ENCODE assay signal across 25 cellular contexts in genomic region chr17:27268394-27269085, GRCh38. TPM values are rescaled to one million over a fixed set of nuclear protein-coding genes. Genes with fewer than 3 reads are reported as not detected.
DNase-seq lines count a peak whose midpoint lies in the region; ATAC-seq and TF ChIP-seq lines count a peak whose summit lies in the region.
"Had no signal": no experiment of that assay in that cellular context is flagged by ENCODE, and none has a peak within 500 bp of the region (broad histone marks: within the 10 kb centered on the region; RNA-seq: fewer than 3 reads in every experiment).

No MANE protein-coding gene starts in this region.

- H3K9me3 Mint-ChIP-seq in activated T-helper 1 cell treated with anti-CD3 and anti-CD28 coated beads, Interleukin-12 subunit alpha, Interleukin-12 subunit beta, Interleukin-2, Interleukin-4 antibody, amounts not matched to agents 30 ng/mL and 10 ng/mL and 1 ng/mL, durations not matched to agents 14 hours and 24 hours and 36 hours = no peaks in the 10 kb centered on the region
- H3K9me3 Mint-ChIP-seq: effector memory CD8-positive, alpha-beta T cell; nephron progenitor cell had no signal

- no peaks in the 10 kb centered on the region for H3K27me3 ChIP-seq in left lung
- H3K27me3 ChIP-seq in PC-3 (ENCODE audit: low read length) = no peaks in the 10 kb centered on the region
- H3K27me3 ChIP-seq: transverse colon had no signal

- TF ChIP-seq CTCF in left lung (IDR thresholded peaks at IDR 0.05) (no peak), PC-3 (conservative IDR thresholded peaks at IDR 0.05; ENCODE audit: low read depth, low read length) (no peak)

- no peaks in the 10 kb centered on the region for H3K9me3 ChIP-seq in left lung
- no peaks in the 10 kb centered on the region for H3K9me3 ChIP-seq in PC-3 (ENCODE audit: low read length)
- H3K9me3 ChIP-seq: transverse colon had no signal

- no peaks in the 10 kb centered on the region for H3K4me1 Mint-ChIP-seq in activated T-helper 1 cell treated with anti-CD3 and anti-CD28 coated beads, Interleukin-12 subunit alpha, Interleukin-12 subunit beta, Interleukin-2, Interleukin-4 antibody, amounts not matched to agents 30 ng/mL and 10 ng/mL and 1 ng/mL, durations not matched to agents 14 hours and 24 hours and 36 hours (ENCODE audit: low read depth)
- H3K4me1 Mint-ChIP-seq: nephron progenitor cell had no signal

- H3K4me3 ChIP-seq in left lung = no peak overlapping the region
- no peak overlapping the region for H3K4me3 ChIP-seq in PC-3 (ENCODE audit: low read length)
- H3K4me3 ChIP-seq: coronary artery, GM12878, transverse colon had no signal

- H3K27ac ChIP-seq in left lung (no peak overlapping the region), PC-3 (ENCODE audit: low read length) (no peak overlapping the region)
- H3K27ac ChIP-seq: coronary artery, KMS-11, parathyroid adenoma, transverse colon, VCaP had no signal

- no peaks in the 10 kb centered on the region for H3K36me3 Mint-ChIP-seq in activated T-helper 1 cell treated with anti-CD3 and anti-CD28 coated beads, Interleukin-12 subunit alpha, Interleukin-12 subunit beta, Interleukin-2, Interleukin-4 antibody, amounts not matched to agents 30 ng/mL and 10 ng/mL and 1 ng/mL, durations not matched to agents 14 hours and 24 hours and 36 hours (ENCODE audit: low read depth)

- no peak overlapping the region for H3K9ac ChIP-seq in PC-3 (ENCODE audit: low read length)
- H3K9ac ChIP-seq: KMS-11, parathyroid adenoma had no signal

- CTCF ChIA-PET in PC-3 (lab: Charles Lee) = no interaction called here

- BruUV-seq in PC-3 (replicated peaks; lab: Mats Ljungman, UMichigan) = no TSS peak

- H3K36me3 ChIP-seq in left lung = no peaks in the 10 kb centered on the region
- no peaks in the 10 kb centered on the region for H3K36me3 ChIP-seq in PC-3 (ENCODE audit: low read depth, low read length)
- H3K36me3 ChIP-seq: transverse colon had no signal

- DNase-seq in NCI-H2029 (lab: John Stamatoyannopoulos, UW) (peak; percentile 36), NCI-H2029 treated with DMSO at 0.1 percent for 48 hours (lab: John Stamatoyannopoulos, UW) (no peak), DMS153 (lab: John Stamatoyannopoulos, UW) (peak; percentile 36), NCI-H524 (lab: John Stamatoyannopoulos, UW) (peak; percentile 79 to 94), left lung (no peak), hepatic stellate cell (ENCODE audit: low spot score) (no peak), PC-3 (no peak)
- no peak for DNase-seq in activated T-helper 1 cell treated with anti-CD3 and anti-CD28 coated beads, Interleukin-12 subunit alpha, Interleukin-12 subunit beta, Interleukin-2, Interleukin-4 antibody, amounts not matched to agents 30 ng/mL and 10 ng/mL and 1 ng/mL, durations not matched to agents 14 hours and 24 hours and 36 hours (ENCODE audit: low spot score)
- DNase-seq: activated CD4-positive, alpha-beta T cell treated with anti-CD3 and anti-CD28 coated beads for 48 hours; activated gamma-delta T cell; activated T-cell treated with anti-CD3 and anti-CD28 coated beads, Interleukin-2, amount 50 U/mL, for 1 hour; effector memory CD8-positive, alpha-beta T cell; EL; kidney glomerular epithelial cell; NCI-H187; NCI-H526 treated with DMSO at 0.1 percent for 48 hours; nephron progenitor cell; stimulated activated CD4-positive, alpha-beta T cell treated with anti-CD3 and anti-CD28 coated beads, Interleukin-2, amount 100 ng/mL, for 24 hours; T-helper 9 cell; transverse colon had no signal

- H3K4me3 Mint-ChIP-seq in activated T-helper 1 cell treated with anti-CD3 and anti-CD28 coated beads, Interleukin-12 subunit alpha, Interleukin-12 subunit beta, Interleukin-2, Interleukin-4 antibody, amounts not matched to agents 30 ng/mL and 10 ng/mL and 1 ng/mL, durations not matched to agents 14 hours and 24 hours and 36 hours = no peak overlapping the region
- H3K4me3 Mint-ChIP-seq: effector memory CD8-positive, alpha-beta T cell; nephron progenitor cell had no signal

- H3K4me1 ChIP-seq in left lung = peaks cover 5 to 31% of the 10 kb centered on the region in 2 donors
- no peaks in the 10 kb centered on the region for H3K4me1 ChIP-seq in PC-3 (ENCODE audit: insufficient read depth, low read length)
- H3K4me1 ChIP-seq: parathyroid adenoma had no signal

- no peak overlapping the region for H3K4me2 ChIP-seq in PC-3 (ENCODE audit: low read length)
- H3K4me2 ChIP-seq: KMS-11 had no signal

- H2AFZ ChIP-seq in PC-3 (ENCODE audit: low read length) = no peak overlapping the region
- H2AFZ ChIP-seq: parathyroid adenoma had no signal

- no peaks in the 10 kb centered on the region for H3K79me2 ChIP-seq in PC-3 (ENCODE audit: low read length)
- H3K79me2 ChIP-seq: parathyroid adenoma had no signal

- ATAC-seq in left lung (peak; percentile 58), PC-3 (no peak)
- ATAC-seq: effector memory CD8-positive, alpha-beta T cell; GM12878 had no signal

- H3K9me2 ChIP-seq in PC-3 (replicated peaks; ENCODE audit: low read length) = no peaks in the 10 kb centered on the region

- H3K27ac Mint-ChIP-seq in activated T-helper 1 cell treated with anti-CD3 and anti-CD28 coated beads, Interleukin-12 subunit alpha, Interleukin-12 subunit beta, Interleukin-2, Interleukin-4 antibody, amounts not matched to agents 30 ng/mL and 10 ng/mL and 1 ng/mL, durations not matched to agents 14 hours and 24 hours and 36 hours = no peak overlapping the region
- H3K27ac Mint-ChIP-seq: effector memory CD8-positive, alpha-beta T cell; nephron progenitor cell had no signal

- POLR2A ChIA-PET in PC-3 (lab: Charles Lee; ENCODE audit: unreplicated experiment) = no interaction called here

- H4K20me1 ChIP-seq in PC-3 (ENCODE audit: low read length) = no peaks in the 10 kb centered on the region

- peaks cover 15% of the 10 kb centered on the region for H3K27me3 Mint-ChIP-seq in activated T-helper 1 cell treated with anti-CD3 and anti-CD28 coated beads, Interleukin-12 subunit alpha, Interleukin-12 subunit beta, Interleukin-2, Interleukin-4 antibody, amounts not matched to agents 30 ng/mL and 10 ng/mL and 1 ng/mL, durations not matched to agents 14 hours and 24 hours and 36 hours (ENCODE audit: insufficient read depth)

- intact Hi-C loops in left lung (cut with DNase I) = no loop called here
- intact Hi-C loops in activated T-helper 1 cell treated with anti-CD3 and anti-CD28 coated beads, Interleukin-12 subunit alpha, Interleukin-12 subunit beta, Interleukin-2, Interleukin-4 antibody, amounts not matched to agents 30 ng/mL and 10 ng/mL and 1 ng/mL, durations not matched to agents 14 hours and 24 hours and 36 hours (cut with micrococcal nuclease) = no loop called here
- intact Hi-C loops in PC-3 (cut with micrococcal nuclease) = no loop called here

- H3F3A ChIP-seq in PC-3 (ENCODE audit: low read length, unreplicated experiment) = no peaks in the 10 kb centered on the region

RNA-seq across cellular contexts. Expression of gene WSB1, which starts 25.4 kb away (rescaled TPM):
- 100 to 1,000 TPM; 264 to 294 TPM for total RNA-seq in left lung
- 90.3 and 102 TPM in 2 replicates for total RNA-seq in activated T-helper 1 cell treated with anti-CD3 and anti-CD28 coated beads, Interleukin-12 subunit alpha, Interleukin-12 subunit beta, Interleukin-2, Interleukin-4 antibody, amounts not matched to agents 30 ng/mL and 10 ng/mL and 1 ng/mL, durations not matched to agents 14 hours and 24 hours and 36 hours
- total RNA-seq in PC-3 (2014; rRNA removed) = 32.0 and 35.1 TPM in 2 replicates

Comparison
In these comparisons a context has a peak if more than half of its experiments do, and no peak if none do; other contexts are left out.
1. DNase-seq: peak in NCI-H2029 (single experiment), DMS153 (single experiment) and NCI-H524 (2 of 2); none in NCI-H2029 treated with DMSO at 0.1 percent for 48 hours (single experiment), left lung (0 of 2), activated T-helper 1 cell treated with anti-CD3 and anti-CD28 coated beads, Interleukin-12 subunit alpha, Interleukin-12 subunit beta, Interleukin-2, Interleukin-4 antibody, amounts not matched to agents 30 ng/mL and 10 ng/mL and 1 ng/mL, durations not matched to agents 14 hours and 24 hours and 36 hours (single experiment), hepatic stellate cell (single experiment) and PC-3 (single experiment).